ENCODE assay signal across 21 cellular contexts in genomic region chr2:83602753-83603152, GRCh38.
DNase-seq lines count a peak whose midpoint lies in the region; ATAC-seq and TF ChIP-seq lines count a peak whose summit lies in the region.
"Had no signal": no experiment of that assay in that cellular context is flagged by ENCODE, and none has a peak within 500 bp of the region (broad histone marks: within the 10 kb centered on the region; RNA-seq: fewer than 3 reads in every experiment).

No MANE protein-coding gene starts in this region.

- H3K27me3 ChIP-seq in HCT116 (ENCODE audit: insufficient read depth, low read length): no peaks in the 10 kb centered on the region
- no peaks in the 10 kb centered on the region for H3K27me3 ChIP-seq in PC-3 (ENCODE audit: low read length)
- H3K27me3 ChIP-seq in kidney epithelial cell (ENCODE audit: control insufficient read depth, insufficient read depth, low read length): no peaks in the 10 kb centered on the region
- no peaks in the 10 kb centered on the region for H3K27me3 ChIP-seq in right atrium auricular region
- H3K27me3 ChIP-seq: cardiac muscle cell, upper lobe of right lung had no signal

- intact Hi-C loops in HCT116 (cut with micrococcal nuclease) (no loop called here), PC-3 (cut with micrococcal nuclease) (no loop called here)

- no peaks in the 10 kb centered on the region for H3K79me2 ChIP-seq in HCT116 (ENCODE audit: insufficient read depth, low read length)
- H3K79me2 ChIP-seq in PC-3 (ENCODE audit: low read length): no peaks in the 10 kb centered on the region

- no peaks in the 10 kb centered on the region for H4K20me1 ChIP-seq in HCT116 (ENCODE audit: insufficient read depth)
- H4K20me1 ChIP-seq in PC-3 (ENCODE audit: low read length): no peaks in the 10 kb centered on the region

- peak in 2 of 3 experiments; percentile 16 to 35; a peak in 3 of 6 replicates for TF ChIP-seq CTCF in HCT116 (IDR thresholded peaks at IDR 0.05 in 2 of 3, conservative IDR thresholded peaks at IDR 0.05 in 1 of 3; ENCODE audit: borderline replicate concordance in 1 of 3, insufficient read depth in 1 of 3, low read depth in 2 of 3, low read length in 2 of 3)
- peak; percentile 39 for TF ChIP-seq CTCF in PC-3 (conservative IDR thresholded peaks at IDR 0.05; ENCODE audit: low read depth, low read length)
- TF ChIP-seq CTCF in kidney epithelial cell (IDR thresholded peaks at IDR 0.05; ENCODE audit: insufficient read depth, low read length, poor library complexity, severe bottlenecking): peak; percentile 16
- TF ChIP-seq CTCF in right atrium auricular region (IDR thresholded peaks at IDR 0.05): no peak

- H3K4me2 ChIP-seq in HCT116 (ENCODE audit: low read length): no peak overlapping the region
- H3K4me2 ChIP-seq in PC-3 (ENCODE audit: low read length): no peak overlapping the region

- CTCF ChIA-PET in HCT116 (lab: Charles Lee): no interaction called here
- CTCF ChIA-PET in PC-3 (lab: Charles Lee): no interaction called here

- no peaks in the 10 kb centered on the region for H3K9me3 ChIP-seq in HCT116 (ENCODE audit: control insufficient read depth in 1 of 2, insufficient read depth in 1 of 2, low read depth in 1 of 2, low read length in 2 of 2)
- H3K9me3 ChIP-seq in PC-3 (ENCODE audit: low read length): no peaks in the 10 kb centered on the region
- H3K9me3 ChIP-seq in right atrium auricular region: peaks cover 0 to 4% of the 10 kb centered on the region in 2 donors
- H3K9me3 ChIP-seq: upper lobe of right lung had no signal

- no peak for TF ChIP-seq RAD21 in HCT116 (IDR thresholded peaks at IDR 0.05; ENCODE audit: low read depth)

- ATAC-seq in HCT116: peak; percentile 55; the same call in 1 of the 2 replicates
- no peak for ATAC-seq in PC-3
- ATAC-seq in GM21447 (IDR thresholded peaks at IDR 0.05; ENCODE audit: unreplicated experiment): no peak
- ATAC-seq: activated T-cell treated with anti-CD3 and anti-CD28 coated beads, Interleukin-2, amount 50 U/mL, for 4 hours; T-helper 17 cell; upper lobe of right lung had no signal

- no peaks in the 10 kb centered on the region for H3F3A ChIP-seq in PC-3 (ENCODE audit: low read length, unreplicated experiment)

- H3K9ac ChIP-seq in HCT116 (ENCODE audit: low read length) (no peak overlapping the region), PC-3 (ENCODE audit: low read length) (no peak overlapping the region)

- no peaks in the 10 kb centered on the region for H3K9me2 ChIP-seq in HCT116 (ENCODE audit: insufficient read depth)
- no peaks in the 10 kb centered on the region for H3K9me2 ChIP-seq in PC-3 (replicated peaks; ENCODE audit: low read length)

- H3K27ac ChIP-seq in HCT116 (ENCODE audit: low read depth, low read length): no peak overlapping the region
- H3K27ac ChIP-seq in PC-3 (ENCODE audit: low read length): no peak overlapping the region
- H3K27ac ChIP-seq in right atrium auricular region: no peak overlapping the region
- H3K27ac ChIP-seq: cardiac muscle cell, HL-60, upper lobe of right lung had no signal

- RAD21 ChIA-PET in HCT116 (lab: Charles Lee; ENCODE audit: low non-redundant PET in 1 of 2, low total read pairs in 2 of 2, uncharacterized antibody in 2 of 2, unreplicated experiment in 2 of 2): no interaction called here

- peak; percentile 3 for DNase-seq in DMS 273 (lab: John Stamatoyannopoulos, UW; ENCODE audit: unreplicated experiment)
- no peak for DNase-seq in DMS 273 treated with DMSO at 0.1 percent for 48 hours (lab: John Stamatoyannopoulos, UW)
- DNase-seq in HCT116 (ENCODE audit: low read depth, low spot score): no peak
- no peak for DNase-seq in PC-3
- DNase-seq in kidney epithelial cell (ENCODE audit: low read depth): no peak
- no peak for DNase-seq in middle frontal gyrus (ENCODE audit: extremely low spot score, low spot score)
- DNase-seq in right atrium auricular region (ENCODE audit: low spot score): no peak
- DNase-seq: 8988T; activated CD4-positive, alpha-beta memory T cell treated with anti-CD3 and anti-CD28 coated beads, Interleukin-2, amount 10 ng/mL, durations not matched to agents 7 days and 5 days; activated naive CD4-positive, alpha-beta T cell treated with anti-CD3 and anti-CD28 coated beads, Interleukin-2, amount 10 ng/mL, durations not matched to agents 7 days and 5 days; activated T-cell treated with anti-CD3 and anti-CD28 coated beads, Interleukin-2, amount 50 U/mL, for 4 hours; HFFc6; naive B cell; NCI-H187; SIG-M5; stimulated activated CD4-positive, alpha-beta T cell treated with anti-CD3 and anti-CD28 coated beads, Interleukin-12 subunit alpha, Interleukin-12 subunit beta, amount 100 ng/mL, for 4 hours; T-helper 17 cell; upper lobe of right lung had no signal

- H3K4me1 ChIP-seq in HCT116 (ENCODE audit: control insufficient read depth in 1 of 2, insufficient read depth in 2 of 2, low read length in 2 of 2) (no peaks in the 10 kb centered on the region), PC-3 (ENCODE audit: insufficient read depth, low read length) (no peaks in the 10 kb centered on the region), right atrium auricular region (no peaks in the 10 kb centered on the region)
- H3K4me1 ChIP-seq: upper lobe of right lung had no signal

- BruUV-seq in HCT116 (replicated peaks; lab: Mats Ljungman, UMichigan) (no TSS peak), PC-3 (replicated peaks; lab: Mats Ljungman, UMichigan) (no TSS peak)

- no peaks in the 10 kb centered on the region for H3K36me3 ChIP-seq in HCT116 (ENCODE audit: control insufficient read depth in 1 of 2, insufficient read depth in 2 of 2, low read length in 2 of 2)
- H3K36me3 ChIP-seq in PC-3 (ENCODE audit: low read depth, low read length): no peaks in the 10 kb centered on the region
- H3K36me3 ChIP-seq in kidney epithelial cell (ENCODE audit: control insufficient read depth, insufficient read depth, low read length): no peaks in the 10 kb centered on the region
- H3K36me3 ChIP-seq in right atrium auricular region: no peaks in the 10 kb centered on the region
- H3K36me3 ChIP-seq: cardiac muscle cell, upper lobe of right lung had no signal

- H2AFZ ChIP-seq in HCT116 (ENCODE audit: low read depth, low read length, poor library complexity, severe bottlenecking) (no peak overlapping the region), PC-3 (ENCODE audit: low read length) (no peak overlapping the region)

- no peak overlapping the region for H3K4me3 ChIP-seq in HCT116 (replicated peaks in 1 of 2; ENCODE audit: low read depth in 1 of 2, low read length in 2 of 2)
- no peak overlapping the region for H3K4me3 ChIP-seq in PC-3 (ENCODE audit: low read length)
- H3K4me3 ChIP-seq in kidney epithelial cell (ENCODE audit: low read depth, low read length): no peak overlapping the region
- no peak overlapping the region for H3K4me3 ChIP-seq in right atrium auricular region
- H3K4me3 ChIP-seq: cardiac muscle cell, upper lobe of right lung had no signal

- TF ChIP-seq POLR2A in HCT116 (IDR thresholded peaks at IDR 0.05; ENCODE audit: borderline replicate concordance, extremely low read depth, insufficient read depth, insufficient read length): no peak

- POLR2A ChIA-PET in HCT116 (lab: Charles Lee): no interaction called here
- POLR2A ChIA-PET in PC-3 (lab: Charles Lee; ENCODE audit: unreplicated experiment): no interaction called here

TF ChIP-seq in HCT116, 20 proteins besides CTCF, POLR2A, EP300 and RAD21:
- no peak for TF ChIP-seq EZH2phosphoT487 (IDR thresholded peaks at IDR 0.05; ENCODE audit: borderline replicate concordance)
- no peak for TF ChIP-seq ZFX (IDR thresholded peaks at IDR 0.05)
- TF ChIP-seq CBX3 (IDR thresholded peaks at IDR 0.05; ENCODE audit: low read depth): no peak
- no peak for TF ChIP-seq EGR1 (IDR thresholded peaks at IDR 0.05; ENCODE audit: low read depth)
- no peak for TF ChIP-seq POLR2AphosphoS5 (IDR thresholded peaks at IDR 0.05; ENCODE audit: low read depth, low read length)
- TF ChIP-seq CEBPB (IDR thresholded peaks at IDR 0.05; ENCODE audit: low read depth): no peak
- no peak for TF ChIP-seq EZH2 (IDR thresholded peaks at IDR 0.05)
- no peak for TF ChIP-seq FOSL1 (IDR thresholded peaks at IDR 0.05; ENCODE audit: low read depth)

Comparison
In these comparisons a context has a peak if more than half of its experiments do, and no peak if none do; other contexts are left out.
1. CTCF ChIP-seq: peak in HCT116 (2 of 3), PC-3 (single experiment) and kidney epithelial cell (single experiment); none in right atrium auricular region (0 of 2).